37 cellular contexts compared by ENCODE assay signal in genomic region chr19:35383536-35383935, GRCh38. TPM values are rescaled to one million over a fixed set of nuclear protein-coding genes. Genes with fewer than 3 reads are reported as not detected.
"Had no signal": no experiment of that assay in that cellular context is flagged by ENCODE, and none has a peak within 500 bp of the region (broad histone marks: within the 10 kb centered on the region; RNA-seq: fewer than 3 reads in every experiment).

No MANE protein-coding gene starts in this region.

- H3K36me3 Mint-ChIP-seq: brain had no signal

- H3K36me3 ChIP-seq: ascending aorta, cardiac muscle cell had no signal

- H3K4me3 ChIP-seq: ascending aorta, cardiac muscle cell had no signal

- H3K27ac Mint-ChIP-seq: activated B cell treated with CpG ODN at 0.5 μM for 24 hours; activated CD4-positive, alpha-beta memory T cell treated with anti-CD3 and anti-CD28 coated beads, Interleukin-2, amount 10 ng/mL, durations not matched to agents 7 days and 5 days; activated CD4-positive, alpha-beta T cell treated with anti-CD3 and anti-CD28 coated beads, Interleukin-2, amount 10 ng/mL, durations not matched to agents 24 days and 14 days; activated CD8-positive, alpha-beta memory T cell treated with anti-CD3 and anti-CD28 coated beads, Interleukin-2, amount 10 ng/mL, durations not matched to agents 7 days and 5 days; activated CD8-positive, alpha-beta T cell treated with anti-CD3 and anti-CD28 coated beads, Interleukin-2, amount 10 ng/mL, durations not matched to agents 7 days and 5 days; activated naive CD4-positive, alpha-beta T cell treated with anti-CD3 and anti-CD28 coated beads, Interleukin-2, amount 10 ng/mL, durations not matched to agents 7 days and 5 days; activated naive CD4-positive, alpha-beta T cell treated with anti-CD3 and anti-CD28 coated beads, Interleukin-2, amount 50 U/mL, for 24 hours; activated naive CD8-positive, alpha-beta T cell; activated naive CD8-positive, alpha-beta T cell treated with anti-CD3 and anti-CD28 coated beads, Interleukin-2, amount 10 ng/mL, durations not matched to agents 7 days and 5 days; activated naive CD8-positive, alpha-beta T cell treated with anti-CD3 and anti-CD28 coated beads, Interleukin-2, amount 50 U/mL, for 24 hours; activated T-cell treated with anti-CD3 and anti-CD28 coated beads, Interleukin-2, amount 50 U/mL, for 24 hours; activated T-helper 2 cell treated with anti-CD3 and anti-CD28 coated beads, Interferon-gamma antibody, Interleukin-2, Interleukin-4, amounts not matched to agents 10 μg/mL and 5 μg/mL and 100 μg/mL, durations not matched to agents 14 hours and 24 hours and 36 hours; brain; T-helper 1 cell treated with Interleukin-12 subunit alpha and Interleukin-12 subunit beta and Interleukin-4 antibody, amounts not matched to agents 30 μg/mL and 1 μg/mL, for 36 hours; T-helper 2 cell treated with Interferon-gamma antibody and Interleukin-4, amounts not matched to agents 5 μg/mL and 100 μg/mL, for 36 hours had no signal

- H3K4me3 Mint-ChIP-seq: activated B cell treated with CpG ODN at 0.5 μM for 24 hours; activated CD4-positive, alpha-beta memory T cell treated with anti-CD3 and anti-CD28 coated beads, Interleukin-2, amount 10 ng/mL, durations not matched to agents 7 days and 5 days; activated CD4-positive, alpha-beta T cell treated with anti-CD3 and anti-CD28 coated beads, Interleukin-2, amount 10 ng/mL, durations not matched to agents 24 days and 14 days; activated CD8-positive, alpha-beta memory T cell treated with anti-CD3 and anti-CD28 coated beads, Interleukin-2, amount 10 ng/mL, durations not matched to agents 7 days and 5 days; activated CD8-positive, alpha-beta T cell treated with anti-CD3 and anti-CD28 coated beads, Interleukin-2, amount 10 ng/mL, durations not matched to agents 7 days and 5 days; activated naive CD4-positive, alpha-beta T cell treated with anti-CD3 and anti-CD28 coated beads, Interleukin-2, amount 10 ng/mL, durations not matched to agents 7 days and 5 days; activated naive CD4-positive, alpha-beta T cell treated with anti-CD3 and anti-CD28 coated beads, Interleukin-2, amount 50 U/mL, for 24 hours; activated naive CD8-positive, alpha-beta T cell; activated naive CD8-positive, alpha-beta T cell treated with anti-CD3 and anti-CD28 coated beads, Interleukin-2, amount 10 ng/mL, durations not matched to agents 7 days and 5 days; activated naive CD8-positive, alpha-beta T cell treated with anti-CD3 and anti-CD28 coated beads, Interleukin-2, amount 50 U/mL, for 24 hours; activated T-cell treated with anti-CD3 and anti-CD28 coated beads, Interleukin-2, amount 50 U/mL, for 24 hours; brain; central memory CD8-positive, alpha-beta T cell; T-helper 1 cell treated with Interleukin-12 subunit alpha and Interleukin-12 subunit beta and Interleukin-4 antibody, amounts not matched to agents 30 μg/mL and 1 μg/mL, for 36 hours; T-helper 2 cell treated with Interferon-gamma antibody and Interleukin-4, amounts not matched to agents 5 μg/mL and 100 μg/mL, for 36 hours had no signal

- H3K4me1 ChIP-seq: ascending aorta had no signal

- H3K9me3 ChIP-seq: ascending aorta had no signal

- H3K4me1 Mint-ChIP-seq: activated B cell treated with CpG ODN at 0.5 μM for 24 hours; activated CD4-positive, alpha-beta T cell treated with anti-CD3 and anti-CD28 coated beads, Interleukin-2, amount 10 ng/mL, durations not matched to agents 24 days and 14 days; activated CD8-positive, alpha-beta memory T cell treated with anti-CD3 and anti-CD28 coated beads, Interleukin-2, amount 10 ng/mL, durations not matched to agents 7 days and 5 days; activated naive CD4-positive, alpha-beta T cell treated with anti-CD3 and anti-CD28 coated beads, Interleukin-2, amount 10 ng/mL, durations not matched to agents 7 days and 5 days; activated naive CD4-positive, alpha-beta T cell treated with anti-CD3 and anti-CD28 coated beads, Interleukin-2, amount 50 U/mL, for 24 hours; activated naive CD8-positive, alpha-beta T cell treated with anti-CD3 and anti-CD28 coated beads, Interleukin-2, amount 10 ng/mL, durations not matched to agents 7 days and 5 days; activated naive CD8-positive, alpha-beta T cell treated with anti-CD3 and anti-CD28 coated beads, Interleukin-2, amount 50 U/mL, for 24 hours; brain; central memory CD8-positive, alpha-beta T cell had no signal

- ATAC-seq: activated CD8-positive, alpha-beta memory T cell treated with anti-CD3 and anti-CD28 coated beads, Interleukin-2, amount 10 ng/mL, durations not matched to agents 7 days and 5 days; activated CD8-positive, alpha-beta T cell treated with anti-CD3 and anti-CD28 coated beads, Interleukin-2, amount 10 ng/mL, durations not matched to agents 7 days and 5 days; activated naive CD8-positive, alpha-beta T cell treated with anti-CD3 and anti-CD28 coated beads, Interleukin-2, amount 50 U/mL, for 24 hours had no signal

- DNase-seq: activated B cell treated with CpG ODN at 0.5 μM for 24 hours; activated CD4-positive, alpha-beta memory T cell treated with anti-CD3 and anti-CD28 coated beads, Interleukin-2, amount 10 ng/mL, durations not matched to agents 7 days and 5 days; activated CD4-positive, alpha-beta T cell treated with anti-CD3 and anti-CD28 coated beads for 4 hours; activated CD4-positive, alpha-beta T cell treated with anti-CD3 and anti-CD28 coated beads, Interleukin-2, amount 10 ng/mL, durations not matched to agents 24 days and 14 days; activated CD4-positive, alpha-beta T cell treated with anti-CD3 and anti-CD28 coated beads, Interleukin-2, amount 50 U/mL, for 48 hours; activated CD4-positive, CD25-positive, alpha-beta regulatory T cell treated with anti-CD3 and anti-CD28 coated beads, Interleukin-2, amount 50 U/mL, for 72 hours; activated CD8-positive, alpha-beta memory T cell treated with anti-CD3 and anti-CD28 coated beads for 24 hours; activated CD8-positive, alpha-beta memory T cell treated with anti-CD3 and anti-CD28 coated beads, Interleukin-2, amount 10 ng/mL, durations not matched to agents 7 days and 5 days; activated CD8-positive, alpha-beta memory T cell treated with anti-CD3 and anti-CD28 coated beads, Interleukin-2, amount 50 U/mL, for 48 hours; activated CD8-positive, alpha-beta T cell treated with anti-CD3 and anti-CD28 coated beads, Interleukin-2, amount 10 ng/mL, durations not matched to agents 7 days and 5 days; activated effector memory CD4-positive, alpha-beta T cell treated with Interleukin-2 at 50 U/mL for 16 hours; activated gamma-delta T cell; activated naive CD4-positive, alpha-beta T cell treated with anti-CD3 and anti-CD28 coated beads, Interleukin-2, amount 10 ng/mL, durations not matched to agents 7 days and 5 days; activated naive CD4-positive, alpha-beta T cell treated with Interleukin-2 at 50 U/mL for 16 hours; activated naive CD8-positive, alpha-beta T cell treated with anti-CD3 and anti-CD28 coated beads, Interleukin-2, amount 10 ng/mL, durations not matched to agents 7 days and 5 days; activated naive CD8-positive, alpha-beta T cell treated with anti-CD3 and anti-CD28 coated beads, Interleukin-2, amount 50 U/mL, for 24 hours; activated T-cell treated with anti-CD3 and anti-CD28 coated beads, Interleukin-2, amount 50 U/mL, for 24 hours; activated T-cell treated with anti-CD3 and anti-CD28 coated beads, Interleukin-2, amount 50 U/mL, for 48 hours; amygdala; anterior cingulate cortex; caudate nucleus; cerebellar nuclear complex; T-helper 1 cell; T-helper 2 cell; T-helper 9 cell had no signal

- FAIRE-seq: TTC549 had no signal

- H3K9me3 Mint-ChIP-seq: activated CD4-positive, alpha-beta T cell treated with anti-CD3 and anti-CD28 coated beads, Interleukin-2, amount 10 ng/mL, durations not matched to agents 24 days and 14 days had no signal

- H3K27ac ChIP-seq: ascending aorta, cardiac muscle cell, VCaP had no signal

- H3K27me3 ChIP-seq: ascending aorta, cardiac muscle cell had no signal

RNA-seq across cellular contexts. Expression of gene GPR42, which starts 12.7 kb away (rescaled TPM):
- total RNA-seq: activated B cell treated with CpG ODN at 0.5 μM for 24 hours; activated CD8-positive, alpha-beta T cell treated with anti-CD3 and anti-CD28 coated beads, Interleukin-2, amount 10 ng/mL, durations not matched to agents 7 days and 5 days; activated naive CD8-positive, alpha-beta T cell treated with anti-CD3 and anti-CD28 coated beads, Interleukin-2, amount 10 ng/mL, durations not matched to agents 7 days and 5 days; ascending aorta; bronchial epithelial cell had no signal
- polyA plus RNA-seq: cardiac muscle cell had no signal

RNA-seq across cellular contexts. Expression of gene FFAR3, which starts 25.3 kb away (rescaled TPM):
- total RNA-seq: activated CD8-positive, alpha-beta memory T cell treated with anti-CD3 and anti-CD28 coated beads, Interleukin-2, amount 10 ng/mL, durations not matched to agents 7 days and 5 days; activated CD8-positive, alpha-beta T cell treated with anti-CD3 and anti-CD28 coated beads, Interleukin-2, amount 10 ng/mL, durations not matched to agents 7 days and 5 days; activated naive CD8-positive, alpha-beta T cell treated with anti-CD3 and anti-CD28 coated beads, Interleukin-2, amount 10 ng/mL, durations not matched to agents 7 days and 5 days; ascending aorta; bronchial epithelial cell had no signal
- polyA plus RNA-seq: cardiac muscle cell had no signal

RNA-seq across cellular contexts. Expression of gene FFAR1, which starts 35.8 kb away (rescaled TPM):
- total RNA-seq: activated CD4-positive, alpha-beta memory T cell treated with anti-CD3 and anti-CD28 coated beads, Interleukin-2, amount 10 ng/mL, durations not matched to agents 7 days and 5 days; activated CD8-positive, alpha-beta memory T cell treated with anti-CD3 and anti-CD28 coated beads, Interleukin-2, amount 10 ng/mL, durations not matched to agents 7 days and 5 days; activated CD8-positive, alpha-beta T cell treated with anti-CD3 and anti-CD28 coated beads, Interleukin-2, amount 10 ng/mL, durations not matched to agents 7 days and 5 days; activated naive CD8-positive, alpha-beta T cell treated with anti-CD3 and anti-CD28 coated beads, Interleukin-2, amount 10 ng/mL, durations not matched to agents 7 days and 5 days; ascending aorta; bronchial epithelial cell; cardiac muscle cell had no signal

RNA-seq across cellular contexts. Expression of gene CD22, which starts 54.5 kb away (rescaled TPM):
- polyA plus RNA-seq: cardiac muscle cell had no signal
